In genomic region chr1:211535338-211535737, GRCh38 we compare ENCODE assay signal across 37 cellular contexts. TPM values are rescaled to one million over a fixed set of nuclear protein-coding genes. Genes with fewer than 3 reads are reported as not detected.
"Had no signal": no experiment of that assay in that cellular context is flagged by ENCODE, and none has a peak within 500 bp of the region (broad histone marks: within the 10 kb centered on the region; RNA-seq: fewer than 3 reads in every experiment).

No MANE protein-coding gene starts in this region.

- H3K36me3 ChIP-seq: brain microvascular endothelial cell, cardiac muscle cell, MG63, SJCRH30, WERI-Rb-1 had no signal

- H3K27ac ChIP-seq: brain microvascular endothelial cell, cardiac muscle cell, SJCRH30, SK-N-MC, WERI-Rb-1 had no signal

- H3K9me3 ChIP-seq: MG63, SJCRH30 had no signal

- DNase-seq: activated CD4-positive, alpha-beta memory T cell treated with anti-CD3 and anti-CD28 coated beads, Interleukin-2, amount 10 ng/mL, durations not matched to agents 7 days and 5 days; activated CD4-positive, alpha-beta T cell treated with anti-CD3 and anti-CD28 coated beads for 1 hour; activated CD4-positive, alpha-beta T cell treated with anti-CD3 and anti-CD28 coated beads for 48 hours; activated CD4-positive, CD25-positive, alpha-beta regulatory T cell; activated CD8-positive, alpha-beta memory T cell treated with anti-CD3 and anti-CD28 coated beads for 24 hours; activated CD8-positive, alpha-beta memory T cell treated with anti-CD3 and anti-CD28 coated beads, Interleukin-2, amount 10 ng/mL, durations not matched to agents 7 days and 5 days; activated effector memory CD4-positive, alpha-beta T cell treated with anti-CD3 and anti-CD28 coated beads, Interleukin-2, amount 50 U/mL, for 16 hours; activated naive CD4-positive, alpha-beta T cell; activated naive CD4-positive, alpha-beta T cell treated with anti-CD3 and anti-CD28 coated beads, Interleukin-2, amount 50 U/mL, for 16 hours; activated naive CD8-positive, alpha-beta T cell treated with anti-CD3 and anti-CD28 coated beads for 36 hours; activated T-cell treated with anti-CD3 and anti-CD28 coated beads, Interleukin-2, amount 50 U/mL, for 1 hour; activated T-cell treated with anti-CD3 and anti-CD28 coated beads, Interleukin-2, amount 50 U/mL, for 72 hours; amniotic stem cell; aorta; brain microvascular endothelial cell; Kasumi-1; MG63; NCI-H1048; NCI-H1105 treated with DMSO at 0.1 percent for 48 hours; NCI-H1436; NCI-H1694; NCI-H1930; NCI-H2081 treated with DMSO at 0.1 percent for 48 hours; NCI-H226; NCI-H446 treated with DMSO at 0.1 percent for 48 hours; NCI-H524; SHP77; SJCRH30; T1000; WERI-Rb-1 had no signal

- H3K4me1 ChIP-seq: SJCRH30 had no signal

- ATAC-seq: activated CD8-positive, alpha-beta memory T cell treated with anti-CD3 and anti-CD28 coated beads, Interleukin-2, amount 10 ng/mL, durations not matched to agents 7 days and 5 days; activated T-cell treated with anti-CD3 and anti-CD28 coated beads, Interleukin-2, amount 50 U/mL, for 72 hours; activated T-helper 17 cell treated with anti-CD3 and anti-CD28 coated beads, Interleukin-2, amount 50 U/mL, for 72 hours; Panc1 had no signal

- H3K27me3 ChIP-seq: brain microvascular endothelial cell, cardiac muscle cell, MG63 had no signal

- H3K4me3 ChIP-seq: cardiac muscle cell, MG63, SJCRH30, SK-N-MC had no signal

RNA-seq across cellular contexts. Expression of gene RD3, which starts 43.4 kb away (rescaled TPM):
- total RNA-seq: activated CD4-positive, alpha-beta memory T cell treated with anti-CD3 and anti-CD28 coated beads, Interleukin-2, amount 10 ng/mL, durations not matched to agents 7 days and 5 days; activated CD8-positive, alpha-beta memory T cell treated with anti-CD3 and anti-CD28 coated beads, Interleukin-2, amount 10 ng/mL, durations not matched to agents 7 days and 5 days; activated naive CD8-positive, alpha-beta T cell treated with anti-CD3 and anti-CD28 coated beads for 36 hours; activated T-cell treated with anti-CD3 and anti-CD28 coated beads, Interleukin-2, amount 50 U/mL, for 72 hours; activated T-helper 17 cell treated with anti-CD3 and anti-CD28 coated beads, Interleukin-2, amount 50 U/mL, for 72 hours; aorta; cardiac muscle cell; RPMI7951; T-helper 1 cell treated with Interleukin-12 subunit alpha and Interleukin-12 subunit beta and Interleukin-4 antibody, amounts not matched to agents 30 ng/mL and 1 ng/mL, for 36 hours; T-helper 2 cell treated with Interferon-gamma antibody and Interleukin-4, amounts not matched to agents 100 ng/mL and 5 ng/mL, for 36 hours had no signal
